Comparison of ENCODE assay signal across 8 cellular contexts in genomic region chr1:175338447-175339135, GRCh38.
DNase-seq lines count a peak whose midpoint lies in the region; ATAC-seq, FAIRE-seq and TF ChIP-seq lines count a peak whose summit lies in the region.

No MANE protein-coding gene starts in this region.

- no peaks in the 10 kb centered on the region for H3K79me2 ChIP-seq in hepatocyte

- H3K4me1 ChIP-seq in hepatocyte (ENCODE audit: insufficient read depth), result no peaks in the 10 kb centered on the region

- CTCF ChIA-PET in activated CD8-positive, alpha-beta memory T cell treated with anti-CD3 and anti-CD28 coated beads, Interleukin-2, amount 10 ng/mL, durations not matched to agents 7 days and 5 days (lab: Charles Lee), result interaction anchor here (0.7 to 2.3 kb wide), 15 partner anchors 9 to 192 kb away, joined by 3 to 20 read pairs (median 4); no protein-coding TSS in a partner anchor

- H4K20me1 ChIP-seq in hepatocyte (ENCODE audit: insufficient read depth, poor library complexity, severe bottlenecking), result no peaks in the 10 kb centered on the region

- H3K27ac Mint-ChIP-seq in activated CD8-positive, alpha-beta memory T cell treated with anti-CD3 and anti-CD28 coated beads, Interleukin-2, amount 10 ng/mL, durations not matched to agents 7 days and 5 days, result no peak overlapping the region

- H3K27me3 ChIP-seq in hepatocyte, result peaks cover 9% of the 10 kb centered on the region

- no peaks in the 10 kb centered on the region for H3K36me3 ChIP-seq in hepatocyte (replicated peaks; ENCODE audit: insufficient read depth, low read depth)

- H3K4me1 Mint-ChIP-seq in activated CD8-positive, alpha-beta memory T cell treated with anti-CD3 and anti-CD28 coated beads, Interleukin-2, amount 10 ng/mL, durations not matched to agents 7 days and 5 days, result no peaks in the 10 kb centered on the region

- H2AFZ ChIP-seq in hepatocyte, result no peak overlapping the region

- ATAC-seq in GM21526 (IDR thresholded peaks at IDR 0.05; ENCODE audit: low FRiP score, unreplicated experiment), result peak; percentile 85
- peak; percentile 70 for ATAC-seq in activated CD8-positive, alpha-beta memory T cell treated with anti-CD3 and anti-CD28 coated beads, Interleukin-2, amount 10 ng/mL, durations not matched to agents 7 days and 5 days

- no peak overlapping the region for H3K4me3 Mint-ChIP-seq in activated CD8-positive, alpha-beta memory T cell treated with anti-CD3 and anti-CD28 coated beads, Interleukin-2, amount 10 ng/mL, durations not matched to agents 7 days and 5 days

- no peak overlapping the region for H3K4me3 ChIP-seq in hepatocyte

- H3K36me3 Mint-ChIP-seq in activated CD8-positive, alpha-beta memory T cell treated with anti-CD3 and anti-CD28 coated beads, Interleukin-2, amount 10 ng/mL, durations not matched to agents 7 days and 5 days, result no peaks in the 10 kb centered on the region

- FAIRE-seq in RCC 7860 (lab: Jason Lieb, UNC), result no peak

- no peak overlapping the region for H3K27ac ChIP-seq in hepatocyte

- WGBS in hepatocyte (ENCODE audit: low lambda C conversion rate, missing lambda C conversion rate), result 53% methylated on average over 12 of the region's 12 CpGs

- H3K9me3 Mint-ChIP-seq in activated CD8-positive, alpha-beta memory T cell treated with anti-CD3 and anti-CD28 coated beads, Interleukin-2, amount 10 ng/mL, durations not matched to agents 7 days and 5 days (ENCODE audit: low read depth), result no peaks in the 10 kb centered on the region

- peak; percentile 27 for TF ChIP-seq CTCF in hepatocyte (IDR thresholded peaks at IDR 0.05; ENCODE audit: poor library complexity)

- no peaks in the 10 kb centered on the region for H3K9me2 ChIP-seq in hepatocyte (replicated peaks; ENCODE audit: insufficient read depth)

- H3K4me2 ChIP-seq in hepatocyte, result peak overlapping the region; percentile 30

- peaks cover 21% of the 10 kb centered on the region for H3K27me3 Mint-ChIP-seq in activated CD8-positive, alpha-beta memory T cell treated with anti-CD3 and anti-CD28 coated beads, Interleukin-2, amount 10 ng/mL, durations not matched to agents 7 days and 5 days

- DNase-seq in COR-L47 (lab: John Stamatoyannopoulos, UW), result peak; percentile 10
- DNase-seq in NAMALWA (ENCODE audit: low spot score), result peak; percentile 84
- peak; percentile 68 for DNase-seq in activated CD8-positive, alpha-beta memory T cell treated with anti-CD3 and anti-CD28 coated beads, Interleukin-2, amount 10 ng/mL, durations not matched to agents 7 days and 5 days
- DNase-seq in hepatocyte (ENCODE audit: low spot score), result peak; percentile 29
- DNase-seq in stimulated activated CD8-positive, alpha-beta memory T cell treated with anti-CD3 and anti-CD28 coated beads, Interleukin-12 subunit alpha, Interleukin-12 subunit beta, amount 100 ng/mL, for 4 hours (ENCODE audit: low read depth), result peak; percentile 7
- no peak for DNase-seq in epidermal melanocyte (ENCODE audit: insufficient read length, low spot score)
- no peak for DNase-seq in RCC 7860 (ENCODE audit: low spot score)

- no peaks in the 10 kb centered on the region for H3K9me3 ChIP-seq in hepatocyte (ENCODE audit: low read depth)

Comparison
In these comparisons a context has a peak if more than half of its experiments do, and no peak if none do; other contexts are left out.
1. DNase-seq: peak in COR-L47 (single experiment), NAMALWA (single experiment), activated CD8-positive, alpha-beta memory T cell treated with anti-CD3 and anti-CD28 coated beads, Interleukin-2, amount 10 ng/mL, durations not matched to agents 7 days and 5 days (single experiment), hepatocyte (single experiment) and stimulated activated CD8-positive, alpha-beta memory T cell treated with anti-CD3 and anti-CD28 coated beads, Interleukin-12 subunit alpha, Interleukin-12 subunit beta, amount 100 ng/mL, for 4 hours (single experiment); none in epidermal melanocyte (single experiment) and RCC 7860 (single experiment).